Comparison of ENCODE assay signal across 1 cellular context in the genomic region with DNA sequence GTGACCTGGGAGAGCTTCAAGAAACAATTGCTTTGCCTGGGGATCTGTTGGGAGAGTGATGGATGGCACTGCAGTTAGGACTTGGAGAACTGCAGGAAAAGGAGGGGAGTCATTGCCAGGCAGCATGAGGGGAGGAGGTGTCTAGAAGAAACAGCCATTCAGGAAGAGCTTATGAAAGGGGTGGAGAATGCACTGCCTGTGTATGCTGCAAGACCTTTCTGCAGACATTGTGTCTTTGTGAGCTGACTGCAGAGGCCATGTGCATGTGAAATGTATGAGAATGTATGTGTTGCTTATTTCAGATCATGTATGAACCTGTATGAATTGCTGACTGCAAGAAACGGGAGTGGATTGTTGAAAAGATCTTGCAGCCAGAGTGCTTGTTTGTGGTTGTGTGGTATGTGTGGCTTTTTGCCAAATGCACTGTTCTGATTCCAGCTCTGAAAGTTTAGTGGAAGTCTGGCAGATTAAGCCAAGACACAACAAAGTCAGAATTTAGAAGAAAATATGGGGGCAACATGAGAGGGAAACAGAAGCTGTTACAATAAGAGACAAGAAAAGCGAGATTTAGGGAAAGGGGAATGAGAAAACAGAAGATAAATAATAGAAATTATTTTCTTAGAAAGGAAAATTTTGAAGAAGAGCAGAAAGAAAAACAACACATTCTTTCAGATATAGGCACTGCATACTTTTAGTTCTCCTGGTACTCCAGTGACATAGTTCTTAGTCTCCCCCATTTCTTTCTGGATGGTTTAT.
A peak's percentile ranks its signal among the peaks of the same experiment; 100 is the strongest.
TF ChIP-seq lines count a peak whose summit lies in the region.

No MANE protein-coding gene starts in this region.

TF ChIP-seq in H1, 55 proteins besides CTCF, POLR2A, EP300 and RAD21 (continued from another document):
- TF ChIP-seq PHF8 (conservative IDR thresholded peaks at IDR 0.05; ENCODE audit: low read depth, low read length) (no peak), SAP30 (IDR thresholded peaks at IDR 0.05; ENCODE audit: insufficient read depth, insufficient replicate concordance, low read length) (no peak), TEAD4 (IDR thresholded peaks at IDR 0.05; ENCODE audit: low read depth, low read length) (no peak), SUZ12 (IDR thresholded peaks at IDR 0.05; ENCODE audit: low read length) (no peak), MAX (IDR thresholded peaks at IDR 0.05) (0 out of 2 replicates have a peak, but pooled peaks have one; percentile 21), ATF3 (IDR thresholded peaks at IDR 0.05; ENCODE audit: insufficient read depth, low read depth, low read length) (no peak)
TF ChIP-seq in H1: peak in this region for 2.
